ENCODE assay signal across 8 cellular contexts in genomic region chr9:133144887-133145466, GRCh38. TPM values are rescaled to one million over a fixed set of nuclear protein-coding genes. Genes with fewer than 3 reads are reported as not detected.
DNase-seq lines count a peak whose midpoint lies in the region; ATAC-seq and TF ChIP-seq lines count a peak whose summit lies in the region.

No MANE protein-coding gene starts in this region.

- intact Hi-C loops in CD4-positive, alpha-beta memory T cell (cut with micrococcal nuclease) = loop anchor here (1.0 kb wide), 3 partner anchors 24 to 115 kb away; partner anchors contain the start of genes GTF3C5 and RALGDS

- H3K9me2 ChIP-seq in MM.1S (replicated peaks; ENCODE audit: insufficient read depth, low read length) = no peaks in the 10 kb centered on the region

- CTCF ChIA-PET in CD4-positive, alpha-beta memory T cell (lab: Charles Lee; ENCODE audit: partially characterized antibody) = interaction anchor here (1.1 to 19.9 kb wide), 12 partner anchors 12 to 122 kb away, joined by 3 to 596 read pairs (median 6); partner anchors contain the start of genes GTF3C5 and RALGDS
- CTCF ChIA-PET in HEK293T (lab: Yijun Ruan, JAX) = interaction anchor here (0.9 to 1.6 kb wide), 8 partner anchors 13 to 123 kb away, joined by 3 to 16 read pairs (median 4); no protein-coding TSS in a partner anchor

- H3K4me2 ChIP-seq in MM.1S (ENCODE audit: low read depth, low read length) = peak overlapping the region; percentile 96; the same call in 1 of the 2 replicates

- H3K36me3 ChIP-seq in CD4-positive, alpha-beta memory T cell (ENCODE audit: insufficient read depth, low read length) = peaks cover 4% of the 10 kb centered on the region
- no peaks in the 10 kb centered on the region for H3K36me3 ChIP-seq in MM.1S (replicated peaks; ENCODE audit: insufficient read depth, low read length)

- H3K9me3 Mint-ChIP-seq in CD4-positive, alpha-beta memory T cell = no peaks in the 10 kb centered on the region
- no peaks in the 10 kb centered on the region for H3K9me3 Mint-ChIP-seq in central memory CD8-positive, alpha-beta T cell
- H3K9me3 Mint-ChIP-seq in neural crest cell = no peaks in the 10 kb centered on the region

- peak overlapping the region; percentile 9; the same call in 1 of the 2 replicates for H3K9ac ChIP-seq in MM.1S (ENCODE audit: low read length)

- H3K4me3 Mint-ChIP-seq in CD4-positive, alpha-beta memory T cell = peak overlapping the region in 7 of 8 donors; percentile 45 to 83 (median 75)
- peak overlapping the region; percentile 79 for H3K4me3 Mint-ChIP-seq in central memory CD8-positive, alpha-beta T cell
- H3K4me3 Mint-ChIP-seq in neural crest cell = peak overlapping the region; percentile 43

- peak overlapping the region; percentile 93 to 100 (median 97) for H3K27ac Mint-ChIP-seq in CD4-positive, alpha-beta memory T cell
- peak overlapping the region; percentile 98 for H3K27ac Mint-ChIP-seq in central memory CD8-positive, alpha-beta T cell (ENCODE audit: low read depth)
- H3K27ac Mint-ChIP-seq in neural crest cell (ENCODE audit: unreplicated experiment) = peak overlapping the region; percentile 27

- H3K9me3 ChIP-seq in CD4-positive, alpha-beta memory T cell (ENCODE audit: control insufficient read depth in 1 of 2, low read length in 2 of 2) = no peaks in the 10 kb centered on the region
- H3K9me3 ChIP-seq in MM.1S (replicated peaks; ENCODE audit: insufficient read depth, low read length) = no peaks in the 10 kb centered on the region

- no peak for ATAC-seq in central memory CD8-positive, alpha-beta T cell (replicated peaks; ENCODE audit: extremely low read depth, poor library complexity, severe bottlenecking)

- H3F3A ChIP-seq in MM.1S (ENCODE audit: insufficient read depth, low read length) = peaks cover 21% of the 10 kb centered on the region; the same call in 1 of the 2 replicates

- peak overlapping the region; percentile 79 for H3K27ac ChIP-seq in CD4-positive, alpha-beta memory T cell (ENCODE audit: low read depth, low read length)
- H3K27ac ChIP-seq in MM.1S (ENCODE audit: low read length) = no peak overlapping the region

- POLR2A ChIA-PET in CD4-positive, alpha-beta memory T cell (lab: Charles Lee; ENCODE audit: partially characterized antibody) = interaction anchor here (1.0 to 13.6 kb wide), 5 partner anchors 14 to 122 kb away, joined by 4 to 424 read pairs (median 59); partner anchors contain the start of genes GTF3C5 and RALGDS
- POLR2A ChIA-PET in HEK293T (lab: Yijun Ruan, JAX) = interaction anchor here (1.0 to 2.1 kb wide), 2 partner anchors 26 to 115 kb away, joined by 3 to 9 read pairs; partner anchors contain the start of gene GTF3C5

- no peak overlapping the region for H2AFZ ChIP-seq in MM.1S (ENCODE audit: low read length)

- no peaks in the 10 kb centered on the region for H4K20me1 ChIP-seq in MM.1S (ENCODE audit: insufficient read depth, low read length)

- peak in 1 of 5 donors; percentile 33 for DNase-seq in CD4-positive, alpha-beta memory T cell
- DNase-seq in MM.1S (no peak), neural crest cell (ENCODE audit: low read depth, low spot score) (no peak), HEK293T (ENCODE audit: extremely low spot score) (no peak), T-helper 9 cell (no peak), cortex of kidney (lab: John Stamatoyannopoulos, UW) (no peak)
- no peak for DNase-seq in central memory CD8-positive, alpha-beta T cell (ENCODE audit: low spot score in 2 of 2)
- DNase-seq in activated effector memory CD4-positive, alpha-beta T cell treated with Interleukin-2 at 50 U/mL for 16 hours = no peak

- TF ChIP-seq CTCF in MM.1S (IDR thresholded peaks at IDR 0.05; ENCODE audit: low read length) (no peak), neural crest cell (conservative IDR thresholded peaks at IDR 0.05) (no peak)

- peaks cover 0 to 12% of the 10 kb centered on the region in 2 donors for H3K36me3 Mint-ChIP-seq in CD4-positive, alpha-beta memory T cell
- peaks cover 44% of the 10 kb centered on the region for H3K36me3 Mint-ChIP-seq in central memory CD8-positive, alpha-beta T cell (ENCODE audit: insufficient read depth)
- no peaks in the 10 kb centered on the region for H3K36me3 Mint-ChIP-seq in neural crest cell (ENCODE audit: low read depth)

- peaks cover 85% of the 10 kb centered on the region for H3K4me1 ChIP-seq in CD4-positive, alpha-beta memory T cell (ENCODE audit: insufficient read depth, low read length)
- no peaks in the 10 kb centered on the region for H3K4me1 ChIP-seq in MM.1S (ENCODE audit: low read length)

- no peaks in the 10 kb centered on the region for H3K27me3 ChIP-seq in CD4-positive, alpha-beta memory T cell (ENCODE audit: insufficient read depth, low read length)
- H3K27me3 ChIP-seq in MM.1S (replicated peaks; ENCODE audit: insufficient read depth, low read length) = no peaks in the 10 kb centered on the region

- no peaks in the 10 kb centered on the region for H3K27me3 Mint-ChIP-seq in CD4-positive, alpha-beta memory T cell
- H3K27me3 Mint-ChIP-seq in central memory CD8-positive, alpha-beta T cell = no peaks in the 10 kb centered on the region
- H3K27me3 Mint-ChIP-seq in neural crest cell (ENCODE audit: low read depth) = no peaks in the 10 kb centered on the region

- H3K4me1 Mint-ChIP-seq in CD4-positive, alpha-beta memory T cell = peaks cover 40 to 79% (median 64%) of the 10 kb centered on the region in 4 donors
- peaks cover 64% of the 10 kb centered on the region for H3K4me1 Mint-ChIP-seq in central memory CD8-positive, alpha-beta T cell
- peaks cover 46% of the 10 kb centered on the region for H3K4me1 Mint-ChIP-seq in neural crest cell

- H3K79me2 ChIP-seq in MM.1S (ENCODE audit: low read length) = peaks cover 65% of the 10 kb centered on the region

- H3K4me3 ChIP-seq in CD4-positive, alpha-beta memory T cell (ENCODE audit: low read length in 2 of 2) = no peak overlapping the region
- H3K4me3 ChIP-seq in MM.1S (ENCODE audit: low read length) = no peak overlapping the region

TF ChIP-seq in HEK293T, 16 proteins besides CTCF, POLR2A, EP300 and RAD21:
- TF ChIP-seq ZNF384 (IDR thresholded peaks at IDR 0.05) = no peak
- no peak for TF ChIP-seq FOXK2 (IDR thresholded peaks at IDR 0.05)
- TF ChIP-seq ARNT (IDR thresholded peaks at IDR 0.05) = no peak
- TF ChIP-seq ELF4 (IDR thresholded peaks at IDR 0.05) = no peak
- TF ChIP-seq L3MBTL2 (conservative IDR thresholded peaks at IDR 0.05) = no peak
- no peak for TF ChIP-seq HDGF (IDR thresholded peaks at IDR 0.05; ENCODE audit: borderline replicate concordance)
- no peak for TF ChIP-seq FOXA1 (IDR thresholded peaks at IDR 0.05)
- no peak for TF ChIP-seq SUZ12 (IDR thresholded peaks at IDR 0.05)
- no peak for TF ChIP-seq TARDBP (IDR thresholded peaks at IDR 0.05)
TF ChIP-seq in HEK293T: peak in this region for 0.

RNA-seq across cellular contexts. Expression of gene GBGT1, which starts 18.7 kb away (rescaled TPM):
- total RNA-seq in CD4-positive, alpha-beta memory T cell = 1 to 10 TPM; 3.6 to 6.3 TPM
- under 1 TPM; 0.16 to 0.50 TPM for polyA plus RNA-seq in CD4-positive, alpha-beta memory T cell
- total RNA-seq in neural crest cell = 12.9 and 13.8 TPM in 2 replicates

RNA-seq across cellular contexts. Expression of gene RALGDS, which starts 23.9 kb away (rescaled TPM):
- total RNA-seq in CD4-positive, alpha-beta memory T cell = 100 to 1,000 TPM; 123 to 131 TPM
- polyA plus RNA-seq in CD4-positive, alpha-beta memory T cell = 10 to 100 TPM; 27.9 to 67.8 TPM
- 72.4 and 73.8 TPM in 2 replicates for total RNA-seq in neural crest cell

Comparison
In these comparisons a context has a peak if more than half of its experiments do, and no peak if none do; other contexts are left out.
1. H3K27ac Mint-ChIP-seq: peak in every context shown above with its lines; median percentile 98 in central memory CD8-positive, alpha-beta T cell; 97 in CD4-positive, alpha-beta memory T cell; 27 in neural crest cell.